ENCODE assay signal across 18 cellular contexts in genomic region chr18:42706029-42706608, GRCh38.
DNase-seq lines count a peak whose midpoint lies in the region; ATAC-seq and TF ChIP-seq lines count a peak whose summit lies in the region.
"Had no signal": no experiment of that assay in that cellular context is flagged by ENCODE, and none has a peak within 500 bp of the region (broad histone marks: within the 10 kb centered on the region; RNA-seq: fewer than 3 reads in every experiment).

No MANE protein-coding gene starts in this region.

- no peaks in the 10 kb centered on the region for H3K9me2 ChIP-seq in GM23338 (ENCODE audit: insufficient read depth)

- H3K4me2 ChIP-seq in GM23338 (no peak overlapping the region), neural progenitor cell (no peak overlapping the region)

- H4K20me1 ChIP-seq in GM23338 (replicated peaks; ENCODE audit: insufficient read depth): no peaks in the 10 kb centered on the region
- H4K20me1 ChIP-seq in neural progenitor cell (ENCODE audit: low read depth): no peaks in the 10 kb centered on the region

- no peak for ATAC-seq in GM23338
- ATAC-seq in activated naive CD8-positive, alpha-beta T cell treated with anti-CD3 and anti-CD28 coated beads, Interleukin-2, amount 50 U/mL, for 24 hours: no peak
- ATAC-seq in GM21367 (IDR thresholded peaks at IDR 0.05; ENCODE audit: unreplicated experiment): no peak
- no peak for ATAC-seq in GM18907 (IDR thresholded peaks at IDR 0.05; ENCODE audit: unreplicated experiment)
- ATAC-seq: activated CD8-positive, alpha-beta memory T cell treated with anti-CD3 and anti-CD28 coated beads, Interleukin-2, amount 10 ng/mL, durations not matched to agents 7 days and 5 days; sciatic nerve had no signal

- H3K9me3 ChIP-seq in neural progenitor cell (ENCODE audit: low read depth): no peaks in the 10 kb centered on the region
- H3K9me3 ChIP-seq: Caco-2, ovary, SJSA1 had no signal

- H3K36me3 ChIP-seq in GM23338 (ENCODE audit: insufficient read depth): no peaks in the 10 kb centered on the region
- H3K36me3 ChIP-seq in neural progenitor cell: no peaks in the 10 kb centered on the region
- H3K36me3 ChIP-seq: ovary, SJSA1 had no signal

- H3K4me1 ChIP-seq in GM23338 (ENCODE audit: insufficient read depth) (peaks cover 9% of the 10 kb centered on the region; the same call in 1 of the 2 replicates), neural progenitor cell (no peaks in the 10 kb centered on the region)
- H3K4me1 ChIP-seq: Caco-2, SJSA1 had no signal

- H3K36me3 Mint-ChIP-seq in GM23338 (ENCODE audit: low read depth): no peaks in the 10 kb centered on the region
- H3K36me3 Mint-ChIP-seq in chondrocyte (ENCODE audit: low read depth): no peaks in the 10 kb centered on the region
- no peaks in the 10 kb centered on the region for H3K36me3 Mint-ChIP-seq in neural progenitor cell
- H3K36me3 Mint-ChIP-seq in activated naive CD8-positive, alpha-beta T cell treated with anti-CD3 and anti-CD28 coated beads, Interleukin-2, amount 50 U/mL, for 24 hours (ENCODE audit: low read depth): no peaks in the 10 kb centered on the region
- H3K36me3 Mint-ChIP-seq: activated CD8-positive, alpha-beta memory T cell treated with anti-CD3 and anti-CD28 coated beads, Interleukin-2, amount 10 ng/mL, durations not matched to agents 7 days and 5 days had no signal

- H3K9ac ChIP-seq in neural progenitor cell: no peak overlapping the region

- peak overlapping the region; percentile 56; the same call in 1 of the 2 replicates for H3K27ac Mint-ChIP-seq in GM23338
- peak overlapping the region; percentile 59 for H3K27ac Mint-ChIP-seq in chondrocyte (ENCODE audit: unreplicated experiment)
- peak overlapping the region; percentile 72 for H3K27ac Mint-ChIP-seq in neural progenitor cell
- H3K27ac Mint-ChIP-seq in activated naive CD8-positive, alpha-beta T cell treated with anti-CD3 and anti-CD28 coated beads, Interleukin-2, amount 50 U/mL, for 24 hours: no peak overlapping the region
- H3K27ac Mint-ChIP-seq: activated CD8-positive, alpha-beta memory T cell treated with anti-CD3 and anti-CD28 coated beads, Interleukin-2, amount 10 ng/mL, durations not matched to agents 7 days and 5 days; stimulated activated naive CD8-positive, alpha-beta T cell treated with anti-CD3 and anti-CD28 coated beads, Interleukin-15, Interleukin-2, amounts not matched to agents 100 ng/mL and 50 ng/mL, for 24 hours had no signal

- H3K27me3 ChIP-seq in GM23338 (ENCODE audit: insufficient read depth) (no peaks in the 10 kb centered on the region), neural progenitor cell (no peaks in the 10 kb centered on the region)
- H3K27me3 ChIP-seq: ovary, SJSA1 had no signal

- no peak overlapping the region for H3K4me3 ChIP-seq in GM23338
- no peak overlapping the region for H3K4me3 ChIP-seq in neural progenitor cell
- H3K4me3 ChIP-seq: ovary, SJSA1 had no signal

- H2AFZ ChIP-seq in GM23338: peak overlapping the region; percentile 97
- peak overlapping the region; percentile 94 for H2AFZ ChIP-seq in neural progenitor cell (replicated peaks)

- no peaks in the 10 kb centered on the region for H3K9me3 Mint-ChIP-seq in GM23338
- no peaks in the 10 kb centered on the region for H3K9me3 Mint-ChIP-seq in chondrocyte (ENCODE audit: low read depth)
- no peaks in the 10 kb centered on the region for H3K9me3 Mint-ChIP-seq in neural progenitor cell
- H3K9me3 Mint-ChIP-seq in activated naive CD8-positive, alpha-beta T cell treated with anti-CD3 and anti-CD28 coated beads, Interleukin-2, amount 50 U/mL, for 24 hours: no peaks in the 10 kb centered on the region

- H3K4me3 Mint-ChIP-seq in GM23338 (no peak overlapping the region), chondrocyte (ENCODE audit: unreplicated experiment) (no peak overlapping the region), neural progenitor cell (no peak overlapping the region)
- no peak overlapping the region for H3K4me3 Mint-ChIP-seq in activated naive CD8-positive, alpha-beta T cell treated with anti-CD3 and anti-CD28 coated beads, Interleukin-2, amount 50 U/mL, for 24 hours
- H3K4me3 Mint-ChIP-seq: activated CD8-positive, alpha-beta memory T cell treated with anti-CD3 and anti-CD28 coated beads, Interleukin-2, amount 10 ng/mL, durations not matched to agents 7 days and 5 days; stimulated activated naive CD8-positive, alpha-beta T cell treated with anti-CD3 and anti-CD28 coated beads, Interleukin-15, Interleukin-2, amounts not matched to agents 100 ng/mL and 50 ng/mL, for 24 hours had no signal

- no peak for TF ChIP-seq CTCF in GM23338 (conservative IDR thresholded peaks at IDR 0.05; ENCODE audit: low read depth in 2 of 2)
- TF ChIP-seq CTCF in chondrocyte (IDR thresholded peaks at IDR 0.05): no peak
- no peak for TF ChIP-seq CTCF in neural progenitor cell (IDR thresholded peaks at IDR 0.05)

- no peaks in the 10 kb centered on the region for H3F3A ChIP-seq in GM23338 (replicated peaks; ENCODE audit: low read depth)
- H3F3A ChIP-seq in neural progenitor cell (ENCODE audit: low read depth): no peaks in the 10 kb centered on the region

- H3K27me3 Mint-ChIP-seq in GM23338 (ENCODE audit: insufficient read depth, low read depth, poor library complexity) (no peaks in the 10 kb centered on the region), chondrocyte (ENCODE audit: low read depth) (peaks cover 3% of the 10 kb centered on the region), neural progenitor cell (ENCODE audit: insufficient read depth, low read depth) (no peaks in the 10 kb centered on the region)
- no peaks in the 10 kb centered on the region for H3K27me3 Mint-ChIP-seq in activated naive CD8-positive, alpha-beta T cell treated with anti-CD3 and anti-CD28 coated beads, Interleukin-2, amount 50 U/mL, for 24 hours
- H3K27me3 Mint-ChIP-seq: activated CD8-positive, alpha-beta memory T cell treated with anti-CD3 and anti-CD28 coated beads, Interleukin-2, amount 10 ng/mL, durations not matched to agents 7 days and 5 days; stimulated activated naive CD8-positive, alpha-beta T cell treated with anti-CD3 and anti-CD28 coated beads, Interleukin-15, Interleukin-2, amounts not matched to agents 100 ng/mL and 50 ng/mL, for 24 hours had no signal

- H3K79me2 ChIP-seq in GM23338 (replicated peaks; ENCODE audit: insufficient read depth) (no peaks in the 10 kb centered on the region), neural progenitor cell (ENCODE audit: low read depth) (no peaks in the 10 kb centered on the region)

- no peak for DNase-seq in GM23338 (ENCODE audit: low spot score)
- DNase-seq in NCI-H2081 treated with DMSO at 0.1 percent for 48 hours (lab: John Stamatoyannopoulos, UW): peak; percentile 6
- DNase-seq in chondrocyte (ENCODE audit: low spot score): no peak
- no peak for DNase-seq in neural progenitor cell (ENCODE audit: low spot score)
- no peak for DNase-seq in activated naive CD8-positive, alpha-beta T cell treated with anti-CD3 and anti-CD28 coated beads, Interleukin-2, amount 50 U/mL, for 24 hours
- DNase-seq: activated CD4-positive, CD25-positive, alpha-beta regulatory T cell treated with anti-CD3 and anti-CD28 coated beads, Interleukin-2, amount 50 U/mL, for 72 hours; activated CD8-positive, alpha-beta memory T cell treated with anti-CD3 and anti-CD28 coated beads, Interleukin-2, amount 10 ng/mL, durations not matched to agents 7 days and 5 days; H7; IMR-90; MM.1S; ovary; T-helper 2 cell had no signal

- no peak overlapping the region for H3K27ac ChIP-seq in GM23338 (ENCODE audit: low read depth)
- H3K27ac ChIP-seq in neural progenitor cell: no peak overlapping the region
- H3K27ac ChIP-seq: ovary, SJSA1 had no signal

- H3K4me1 Mint-ChIP-seq in GM23338 (peaks cover 5% of the 10 kb centered on the region; the same call in 2 of the 3 replicates), chondrocyte (ENCODE audit: low read depth) (no peaks in the 10 kb centered on the region), neural progenitor cell (peaks cover 5% of the 10 kb centered on the region)
- no peaks in the 10 kb centered on the region for H3K4me1 Mint-ChIP-seq in activated naive CD8-positive, alpha-beta T cell treated with anti-CD3 and anti-CD28 coated beads, Interleukin-2, amount 50 U/mL, for 24 hours
- H3K4me1 Mint-ChIP-seq: activated CD8-positive, alpha-beta memory T cell treated with anti-CD3 and anti-CD28 coated beads, Interleukin-2, amount 10 ng/mL, durations not matched to agents 7 days and 5 days had no signal

TF ChIP-seq in GM23338, 12 proteins besides CTCF, POLR2A, EP300 and RAD21 (continues in another document):
- no peak for TF ChIP-seq EZH2 (IDR thresholded peaks at IDR 0.05; ENCODE audit: low read depth, unreplicated experiment)
- TF ChIP-seq EZH2phosphoT487 (IDR thresholded peaks at IDR 0.05; ENCODE audit: unreplicated experiment): no peak
